8 cellular contexts compared by ENCODE assay signal in the genomic region with DNA sequence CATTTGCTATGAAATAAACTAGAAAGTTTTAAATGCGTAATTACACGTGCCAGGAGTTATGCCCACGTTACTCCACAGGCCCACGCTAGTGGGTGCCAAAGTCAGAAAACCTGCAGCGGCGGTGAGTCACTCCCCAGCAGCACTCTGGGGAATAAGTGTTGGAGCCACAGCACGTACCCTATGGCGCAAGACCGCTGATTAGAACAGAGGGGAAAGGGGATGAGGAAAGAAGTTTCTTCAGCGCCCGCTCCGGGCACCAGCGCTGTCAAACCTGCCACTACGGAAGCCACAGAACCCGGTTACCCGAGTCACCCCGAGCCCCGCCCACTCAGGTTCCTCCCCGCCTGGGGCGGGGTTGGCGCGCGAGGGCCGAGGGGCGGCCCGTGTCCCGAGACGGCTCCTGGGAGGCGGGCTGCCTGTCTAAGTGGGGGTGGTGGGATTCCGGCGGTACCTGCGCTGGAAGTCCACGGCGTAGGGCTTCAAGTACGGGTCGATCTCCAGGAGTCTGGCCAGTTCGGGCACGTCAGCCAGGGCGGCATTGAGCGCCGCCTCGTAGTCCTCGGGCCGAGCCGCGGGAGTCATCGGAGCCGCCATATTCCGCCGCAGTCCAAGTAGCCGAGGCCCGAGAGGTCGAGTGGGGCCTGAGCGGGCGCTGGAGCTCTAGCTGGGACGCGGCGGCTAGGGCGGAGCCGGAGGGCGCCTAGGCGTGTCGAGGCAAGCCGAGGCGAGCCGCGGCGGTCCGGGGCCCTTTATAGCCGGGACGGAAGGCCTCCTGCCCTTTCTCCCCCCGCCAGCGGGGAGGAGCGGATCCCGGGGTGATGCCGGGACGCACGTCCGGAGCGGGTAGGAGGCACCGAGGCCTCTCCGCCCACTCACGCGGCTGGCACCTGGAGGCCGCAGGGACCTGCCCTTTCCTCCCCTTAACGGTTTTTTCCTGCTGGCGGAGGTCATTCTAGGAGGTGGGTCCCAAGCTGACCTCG. TPM values are rescaled to one million over a fixed set of nuclear protein-coding genes. Genes with fewer than 3 reads are reported as not detected.
DNase-seq lines count a peak whose midpoint lies in the region; ATAC-seq and TF ChIP-seq lines count a peak whose summit lies in the region.

A gene (minus strand): TSS at position 722 of the 980 bp plus-strand sequence. CDS start 128 bp downstream, at position 594.

- WGBS in ovary, 3 donors = 0 to 1% (median 1%) methylated on average over 72 to 88 of the region's 88 CpGs
- WGBS in thyroid gland, 2 donors = 0 to 1% methylated on average over 31 to 48 of the region's 88 CpGs

- no peaks in the 10 kb centered on the region for H3K9me3 ChIP-seq in ovary
- no peaks in the 10 kb centered on the region for H3K9me3 ChIP-seq in thyroid gland

- no peaks in the 10 kb centered on the region for H3K27me3 Mint-ChIP-seq in activated naive CD8-positive, alpha-beta T cell treated with anti-CD3 and anti-CD28 coated beads for 36 hours

- peaks cover 43% of the 10 kb centered on the region for H3K36me3 Mint-ChIP-seq in activated naive CD8-positive, alpha-beta T cell treated with anti-CD3 and anti-CD28 coated beads for 36 hours

- H3K4me3 ChIP-seq in NB4 (ENCODE audit: low read depth, low read length) (peak within 1 kb of the TSS; percentile 75), ovary (peak within 1 kb of the TSS; percentile 50), thyroid gland (replicated peaks in 1 of 3) (peak within 1 kb of the TSS; percentile 2 to 58 (median 57))

- H3K36me3 ChIP-seq in ovary = no peaks in the 10 kb centered on the region
- H3K36me3 ChIP-seq in thyroid gland = no peaks in the 10 kb centered on the region

- TF ChIP-seq CTCF in NB4 (IDR thresholded peaks at IDR 0.05; ENCODE audit: low read depth, low read length) (peak; percentile 42), ovary (IDR thresholded peaks at IDR 0.05) (peak in 2 of 3 donors; percentile 36 to 45), thyroid gland (IDR thresholded peaks at IDR 0.05) (peak in 4 of 6 experiments; percentile 23 to 43 (median 38))

- H3K27me3 ChIP-seq in ovary (no peaks in the 10 kb centered on the region), thyroid gland (no peaks in the 10 kb centered on the region)

- H3K27ac Mint-ChIP-seq in activated naive CD8-positive, alpha-beta T cell treated with anti-CD3 and anti-CD28 coated beads for 36 hours = peak within 1 kb of the TSS; percentile 98

- peak within 1 kb of the TSS; percentile 98 to 99 for H3K27ac ChIP-seq in ovary
- peak within 1 kb of the TSS; percentile 98 to 99 (median 99) for H3K27ac ChIP-seq in thyroid gland

- DNase-seq in NB4 (ENCODE audit: low read depth) (peak; percentile 98), SKM-1 treated with dmso at 0.1 percent for 144 hours (lab: John Stamatoyannopoulos, UW; ENCODE audit: unreplicated experiment) (peak; percentile 99), Right ventricle myocardium inferior (ENCODE audit: missing footprints) (peak; percentile 96), ovary (peak; percentile 88 to 93 (median 91)), thyroid gland (peak; percentile 92 to 93)
- peak; percentile 92 for DNase-seq in activated naive CD8-positive, alpha-beta T cell treated with anti-CD3 and anti-CD28 coated beads for 36 hours

- H3K4me3 Mint-ChIP-seq in activated naive CD8-positive, alpha-beta T cell treated with anti-CD3 and anti-CD28 coated beads for 36 hours = peak within 1 kb of the TSS; percentile 92

- H3K4me1 ChIP-seq in ovary (ENCODE audit: insufficient read depth) (peaks cover 6% of the 10 kb centered on the region), thyroid gland (peaks cover 18 to 22% of the 10 kb centered on the region in 2 donors)

- ATAC-seq in HG02571 (IDR thresholded peaks at IDR 0.05; ENCODE audit: unreplicated experiment) (peak; percentile 86), Right ventricle myocardium inferior (peak; percentile 94)

- intact Hi-C loops in Right ventricle myocardium inferior (cut with DNase I) = loop anchor here (2.0 to 5.0 kb wide), 5 partner anchors 30 to 101 kb away; no protein-coding TSS in a partner anchor
- intact Hi-C loops in ovary (cut with DNase I) = no loop called here
- intact Hi-C loops in thyroid gland (cut with DNase I) = no loop called here

- H3K4me1 Mint-ChIP-seq in activated naive CD8-positive, alpha-beta T cell treated with anti-CD3 and anti-CD28 coated beads for 36 hours = peaks cover 30% of the 10 kb centered on the region

- peaks cover 16% of the 10 kb centered on the region for H3K9me3 Mint-ChIP-seq in activated naive CD8-positive, alpha-beta T cell treated with anti-CD3 and anti-CD28 coated beads for 36 hours

- TF ChIP-seq POLR2A in GM10847 (IDR thresholded peaks at IDR 0.05; ENCODE audit: extremely low read depth, insufficient read length) = peak; percentile 72
- TF ChIP-seq POLR2A in NB4 (IDR thresholded peaks at IDR 0.05; ENCODE audit: extremely low read depth, insufficient read length) = peak; percentile 31
- TF ChIP-seq POLR2A in ovary (IDR thresholded peaks at IDR 0.05) = peak; percentile 84
- TF ChIP-seq POLR2A in thyroid gland (IDR thresholded peaks at IDR 0.05) = peak; percentile 36 to 90

- TF ChIP-seq EP300 in ovary (IDR thresholded peaks at IDR 0.05) = peak; percentile 62

RNA-seq across cellular contexts. Expression of the gene that starts here (rescaled TPM):
- 10 to 100 TPM; 69.2 to 70.4 TPM for total RNA-seq in activated naive CD8-positive, alpha-beta T cell treated with anti-CD3 and anti-CD28 coated beads for 36 hours
- total RNA-seq in Right ventricle myocardium inferior (88.6 TPM), ovary (10 to 100 TPM; 14.8 to 43.7 (median 26.8) TPM), thyroid gland (10 to 100 TPM; 33.4 to 58.4 (median 40.8) TPM)
- 10 to 100 TPM; 20.9 to 35.2 TPM for polyA plus RNA-seq in ovary

Comparison
In these comparisons a context has a peak if more than half of its experiments do, and no peak if none do; other contexts are left out.
1. Peak in every context shown above with its lines: DNase-seq, ATAC-seq, H3K4me3 ChIP-seq and H3K27ac ChIP-seq.
2. POLR2A ChIP-seq: peak in every context shown above with its lines; median percentile 84 in ovary; 72 in GM10847; 63 in thyroid gland; 31 in NB4.